Comparison of ENCODE assay signal across 9 cellular contexts in the genomic region with DNA sequence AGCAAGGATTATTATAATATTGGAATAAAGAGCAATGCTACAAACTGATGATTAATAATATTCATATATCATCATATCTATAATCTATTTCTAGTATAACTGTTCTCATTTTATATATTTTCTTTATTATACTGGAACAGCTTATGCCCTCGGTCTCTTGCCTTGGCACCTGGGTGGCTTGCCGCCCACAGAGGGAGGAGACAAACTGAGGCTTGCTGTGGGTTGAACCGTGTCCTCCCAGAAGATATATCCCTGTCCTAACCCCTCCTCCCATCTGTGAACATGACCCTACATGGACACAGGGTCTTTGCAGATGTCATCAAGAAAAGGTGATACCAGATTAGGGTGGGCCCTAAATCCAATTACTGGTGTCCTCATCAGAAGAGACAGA. TPM values are rescaled to one million over a fixed set of nuclear protein-coding genes. Genes with fewer than 3 reads are reported as not detected.
DNase-seq lines count a peak whose midpoint lies in the region; ATAC-seq and TF ChIP-seq lines count a peak whose summit lies in the region.
"Had no signal": no experiment of that assay in that cellular context is flagged by ENCODE, and none has a peak within 500 bp of the region (broad histone marks: within the 10 kb centered on the region; RNA-seq: fewer than 3 reads in every experiment).

No MANE protein-coding gene starts in this region.

- ATAC-seq in activated T-helper 17 cell treated with anti-CD3 and anti-CD28 coated beads, Interleukin-2, amount 50 U/mL, for 72 hours (replicated peaks) = no peak
- no peak for ATAC-seq in natural killer cell treated with Interleukin-12 subunit alpha and Interleukin-12 subunit beta and Interleukin-15 and Interleukin-18, amount 100 ng/mL, for 72 hours
- ATAC-seq in HG02970 (IDR thresholded peaks at IDR 0.05; ENCODE audit: low FRiP score, unreplicated experiment) (no peak), HG03196 (IDR thresholded peaks at IDR 0.05; ENCODE audit: unreplicated experiment) (no peak)

- peak overlapping the region; percentile 100 for H3K27ac Mint-ChIP-seq in T-helper 2 cell treated with Interferon-gamma antibody and Interleukin-4, amounts not matched to agents 5 μg/mL and 100 μg/mL, for 36 hours
- no peak overlapping the region for H3K27ac Mint-ChIP-seq in HFFc6
- peak overlapping the region; percentile 100 for H3K27ac Mint-ChIP-seq in activated T-helper 17 cell treated with anti-CD3 and anti-CD28 coated beads, Interleukin-2, amount 50 U/mL, for 72 hours
- peak overlapping the region; percentile 82 to 92 for H3K27ac Mint-ChIP-seq in natural killer cell treated with Interleukin-12 subunit alpha and Interleukin-12 subunit beta and Interleukin-15 and Interleukin-18, amount 100 ng/mL, for 72 hours

- H3K36me3 Mint-ChIP-seq in T-helper 2 cell treated with Interferon-gamma antibody and Interleukin-4, amounts not matched to agents 5 μg/mL and 100 μg/mL, for 36 hours (ENCODE audit: low read depth) = peaks cover 66% of the 10 kb centered on the region
- H3K36me3 Mint-ChIP-seq in HFFc6 (ENCODE audit: low read depth) = peaks cover 10% of the 10 kb centered on the region
- H3K36me3 Mint-ChIP-seq in activated T-helper 17 cell treated with anti-CD3 and anti-CD28 coated beads, Interleukin-2, amount 50 U/mL, for 72 hours (ENCODE audit: low read depth) = peaks cover 88% of the 10 kb centered on the region
- H3K36me3 Mint-ChIP-seq in natural killer cell treated with Interleukin-12 subunit alpha and Interleukin-12 subunit beta and Interleukin-15 and Interleukin-18, amount 100 ng/mL, for 72 hours = no peaks in the 10 kb centered on the region

- H3K27ac ChIP-seq in tibial nerve = peak overlapping the region in 1 of 4 donors; percentile 58

- H3K27me3 Mint-ChIP-seq in T-helper 2 cell treated with Interferon-gamma antibody and Interleukin-4, amounts not matched to agents 5 μg/mL and 100 μg/mL, for 36 hours (ENCODE audit: low read depth) = no peaks in the 10 kb centered on the region
- H3K27me3 Mint-ChIP-seq in HFFc6 (ENCODE audit: insufficient read depth) = no peaks in the 10 kb centered on the region
- no peaks in the 10 kb centered on the region for H3K27me3 Mint-ChIP-seq in activated T-helper 17 cell treated with anti-CD3 and anti-CD28 coated beads, Interleukin-2, amount 50 U/mL, for 72 hours
- no peaks in the 10 kb centered on the region for H3K27me3 Mint-ChIP-seq in natural killer cell treated with Interleukin-12 subunit alpha and Interleukin-12 subunit beta and Interleukin-15 and Interleukin-18, amount 100 ng/mL, for 72 hours

- H3K9me3 Mint-ChIP-seq in T-helper 2 cell treated with Interferon-gamma antibody and Interleukin-4, amounts not matched to agents 5 μg/mL and 100 μg/mL, for 36 hours = no peaks in the 10 kb centered on the region
- H3K9me3 Mint-ChIP-seq in HFFc6 = no peaks in the 10 kb centered on the region
- H3K9me3 Mint-ChIP-seq in activated T-helper 17 cell treated with anti-CD3 and anti-CD28 coated beads, Interleukin-2, amount 50 U/mL, for 72 hours = no peaks in the 10 kb centered on the region
- H3K9me3 Mint-ChIP-seq in natural killer cell treated with Interleukin-12 subunit alpha and Interleukin-12 subunit beta and Interleukin-15 and Interleukin-18, amount 100 ng/mL, for 72 hours = no peaks in the 10 kb centered on the region

- H3K4me1 Mint-ChIP-seq in T-helper 2 cell treated with Interferon-gamma antibody and Interleukin-4, amounts not matched to agents 5 μg/mL and 100 μg/mL, for 36 hours (ENCODE audit: low read depth) = peaks cover 54% of the 10 kb centered on the region
- peaks cover 22% of the 10 kb centered on the region for H3K4me1 Mint-ChIP-seq in HFFc6 (ENCODE audit: low read depth)
- H3K4me1 Mint-ChIP-seq in activated T-helper 17 cell treated with anti-CD3 and anti-CD28 coated beads, Interleukin-2, amount 50 U/mL, for 72 hours = peaks cover 30% of the 10 kb centered on the region
- H3K4me1 Mint-ChIP-seq in natural killer cell treated with Interleukin-12 subunit alpha and Interleukin-12 subunit beta and Interleukin-15 and Interleukin-18, amount 100 ng/mL, for 72 hours (ENCODE audit: low read depth in 2 of 2) = peaks cover 22 to 39% of the 10 kb centered on the region in 2 donors

- TF ChIP-seq CTCF in HFFc6 (IDR thresholded peaks at IDR 0.05) (0 out of 2 replicates have a peak, but pooled peaks have one; percentile 16), tibial nerve (IDR thresholded peaks at IDR 0.05) (no peak)

- WGBS in tibial nerve, 2 donors = 83 to 91% methylated on average over 3 of the region's 3 CpGs

- no peak overlapping the region for H3K4me3 ChIP-seq in tibial nerve
- H3K4me3 ChIP-seq: sigmoid colon had no signal

- peak overlapping the region; percentile 96 for H3K4me3 Mint-ChIP-seq in T-helper 2 cell treated with Interferon-gamma antibody and Interleukin-4, amounts not matched to agents 5 μg/mL and 100 μg/mL, for 36 hours
- H3K4me3 Mint-ChIP-seq in HFFc6 = no peak overlapping the region
- H3K4me3 Mint-ChIP-seq in activated T-helper 17 cell treated with anti-CD3 and anti-CD28 coated beads, Interleukin-2, amount 50 U/mL, for 72 hours = peak overlapping the region; percentile 99
- peak overlapping the region; percentile 83 for H3K4me3 Mint-ChIP-seq in natural killer cell treated with Interleukin-12 subunit alpha and Interleukin-12 subunit beta and Interleukin-15 and Interleukin-18, amount 100 ng/mL, for 72 hours

- no peaks in the 10 kb centered on the region for H3K27me3 ChIP-seq in tibial nerve
- H3K27me3 ChIP-seq: sigmoid colon had no signal

- no peak for TF ChIP-seq EP300 in tibial nerve (IDR thresholded peaks at IDR 0.05)

- TF ChIP-seq POLR2A in tibial nerve (IDR thresholded peaks at IDR 0.05) = no peak

- peaks cover 0 to 14% (median 11%) of the 10 kb centered on the region in 4 donors for H3K4me1 ChIP-seq in tibial nerve

- peaks cover 0 to 25% (median 11%) of the 10 kb centered on the region in 3 donors for H3K36me3 ChIP-seq in tibial nerve

- DNase-seq in T-helper 2 cell treated with Interferon-gamma antibody and Interleukin-4, amounts not matched to agents 5 μg/mL and 100 μg/mL, for 36 hours (ENCODE audit: low spot score) = no peak
- DNase-seq in T-helper 2 cell = no peak
- DNase-seq in HFFc6 = no peak
- DNase-seq in natural killer cell treated with Interleukin-12 subunit alpha and Interleukin-12 subunit beta and Interleukin-15 and Interleukin-18, amount 100 ng/mL, for 72 hours (ENCODE audit: low spot score) = no peak
- no peak for DNase-seq in tibial nerve (ENCODE audit: low spot score in 2 of 2)

- H3K9me3 ChIP-seq in tibial nerve = no peaks in the 10 kb centered on the region
- H3K9me3 ChIP-seq: sigmoid colon had no signal

RNA-seq across cellular contexts. Expression of gene RNASET2, which starts 4.7 kb away (rescaled TPM):
- 10 to 100 TPM; 15.1 to 28.9 (median 16.5) TPM for total RNA-seq in HFFc6 (2021; fragmentation: NEBNext Ultra II Directional; extraction: Animal tissue kit (Norgen Biotek cat#: 25700))
- 100 to 1,000 TPM in 1 of 2 donors, 10 to 100 TPM in 1; 94.2 to 210 TPM for total RNA-seq in activated T-helper 17 cell treated with anti-CD3 and anti-CD28 coated beads, Interleukin-2, amount 50 U/mL, for 72 hours
- total RNA-seq in natural killer cell treated with Interleukin-12 subunit alpha and Interleukin-12 subunit beta and Interleukin-15 and Interleukin-18, amount 100 ng/mL, for 72 hours = 10 to 100 TPM; 18.1 to 50.6 TPM
- 100 to 1,000 TPM in 2 of 4 donors, 10 to 100 TPM in 2; 57.9 to 115 (median 103) TPM for total RNA-seq in tibial nerve

RNA-seq across cellular contexts. Expression of gene CEP43, which starts 47.5 kb away (rescaled TPM):
- total RNA-seq in HFFc6 (2021; fragmentation: NEBNext Ultra II Directional; extraction: Animal tissue kit (Norgen Biotek cat#: 25700)) = 10 to 100 TPM; 16.5 to 24.8 (median 21.0) TPM
- 10 to 100 TPM; 24.7 to 29.0 TPM for total RNA-seq in activated T-helper 17 cell treated with anti-CD3 and anti-CD28 coated beads, Interleukin-2, amount 50 U/mL, for 72 hours
- total RNA-seq in natural killer cell treated with Interleukin-12 subunit alpha and Interleukin-12 subunit beta and Interleukin-15 and Interleukin-18, amount 100 ng/mL, for 72 hours = 10 to 100 TPM; 20.0 to 35.1 TPM
- 10 to 100 TPM; 14.0 to 23.7 (median 23.2) TPM for total RNA-seq in tibial nerve
